In genomic region chr14:73059326-73059725, GRCh38 we compare ENCODE assay signal across 2 cellular contexts.
TF ChIP-seq lines count a peak whose summit lies in the region.

No MANE protein-coding gene starts in this region.

TF ChIP-seq in HCT116, 20 proteins besides CTCF, POLR2A, EP300 and RAD21:
- TF ChIP-seq, protein P1, sequence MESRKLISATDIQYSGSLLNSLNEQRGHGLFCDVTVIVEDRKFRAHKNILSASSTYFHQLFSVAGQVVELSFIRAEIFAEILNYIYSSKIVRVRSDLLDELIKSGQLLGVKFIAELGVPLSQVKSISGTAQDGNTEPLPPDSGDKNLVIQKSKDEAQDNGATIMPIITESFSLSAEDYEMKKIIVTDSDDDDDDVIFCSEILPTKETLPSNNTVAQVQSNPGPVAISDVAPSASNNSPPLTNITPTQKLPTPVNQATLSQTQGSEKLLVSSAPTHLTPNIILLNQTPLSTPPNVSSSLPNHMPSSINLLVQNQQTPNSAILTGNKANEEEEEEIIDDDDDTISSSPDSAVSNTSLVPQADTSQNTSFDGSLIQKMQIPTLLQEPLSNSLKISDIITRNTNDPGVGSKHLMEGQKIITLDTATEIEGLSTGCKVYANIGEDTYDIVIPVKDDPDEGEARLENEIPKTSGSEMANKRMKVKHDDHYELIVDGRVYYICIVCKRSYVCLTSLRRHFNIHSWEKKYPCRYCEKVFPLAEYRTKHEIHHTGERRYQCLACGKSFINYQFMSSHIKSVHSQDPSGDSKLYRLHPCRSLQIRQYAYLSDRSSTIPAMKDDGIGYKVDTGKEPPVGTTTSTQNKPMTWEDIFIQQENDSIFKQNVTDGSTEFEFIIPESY (IDR thresholded peaks at IDR 0.05; ENCODE audit: extremely low read depth, insufficient replicate concordance, low read length): no peak
- TF ChIP-seq CEBPB (IDR thresholded peaks at IDR 0.05; ENCODE audit: low read depth) (no peak), EZH2 (IDR thresholded peaks at IDR 0.05) (no peak), EZH2phosphoT487 (IDR thresholded peaks at IDR 0.05; ENCODE audit: borderline replicate concordance) (no peak), SP1 (IDR thresholded peaks at IDR 0.05; ENCODE audit: low read depth) (no peak), YY1 (IDR thresholded peaks at IDR 0.05; ENCODE audit: extremely low read depth, insufficient replicate concordance, low read depth, low read length) (no peak), ZNF274 (IDR thresholded peaks at IDR 0.05; ENCODE audit: low read depth, low read length) (no peak), SIN3A (IDR thresholded peaks at IDR 0.05; ENCODE audit: low read depth) (no peak), SRF (IDR thresholded peaks at IDR 0.05; ENCODE audit: low read depth) (no peak)
TF ChIP-seq in HCT116: peak in this region for 0.

TF ChIP-seq in HepG2, 621 proteins besides CTCF, POLR2A, EP300 and RAD21:
- 0 out of 2 replicates have a peak, but pooled peaks have one; percentile 13 for TF ChIP-seq KAT8 (CRISPR knock-in tag; IDR thresholded peaks at IDR 0.05)
- peak; percentile 50; the same call in 1 of the 2 replicates for TF ChIP-seq TEF (CRISPR knock-in tag; IDR thresholded peaks at IDR 0.05)
- TF ChIP-seq ZNF569 (CRISPR knock-in tag; IDR thresholded peaks at IDR 0.05; ENCODE audit: borderline replicate concordance): no peak
- TF ChIP-seq GABPA (IDR thresholded peaks at IDR 0.05; ENCODE audit: low read depth, low read length): no peak
- no peak for TF ChIP-seq GABPA (CRISPR knock-in tag; IDR thresholded peaks at IDR 0.05; ENCODE audit: low read depth)
- 0 out of 2 replicates have a peak, but pooled peaks have one; percentile 27 for TF ChIP-seq E2F1 (CRISPR knock-in tag; IDR thresholded peaks at IDR 0.05)
